In the genomic region with DNA sequence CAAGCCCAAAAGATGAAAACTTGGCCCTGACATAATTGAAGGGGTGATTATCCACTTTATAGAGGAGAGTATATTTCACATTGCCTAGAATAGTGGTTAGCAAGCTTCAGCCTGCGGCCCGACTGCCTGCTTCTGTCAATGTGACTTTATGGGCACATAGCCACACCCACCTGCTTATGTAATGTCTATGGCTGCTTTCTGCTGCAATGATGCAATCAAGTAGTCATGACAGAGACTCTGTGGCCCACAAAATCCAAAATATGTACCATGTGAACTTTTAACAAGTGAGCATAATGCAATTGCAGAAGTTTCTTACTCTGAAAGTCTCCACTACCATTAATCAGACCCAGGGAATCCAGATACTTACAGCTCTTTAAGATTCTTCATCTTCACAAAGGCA, we compare ENCODE assay signal across 8 cellular contexts.
DNase-seq lines count a peak whose midpoint lies in the region; ATAC-seq and TF ChIP-seq lines count a peak whose summit lies in the region.

No MANE protein-coding gene starts in this region.

- no peak for DNase-seq in left ventricle myocardium superior
- DNase-seq in Right ventricle myocardium inferior (ENCODE audit: missing footprints), result no peak
- peak in 1 of 2 donors; percentile 39 for DNase-seq in left colon
- DNase-seq in vagina (ENCODE audit: extremely low spot score in 2 of 2), result no peak
- no peak for DNase-seq in activated effector memory CD4-positive, alpha-beta T cell treated with anti-CD3 and anti-CD28 coated beads, Interleukin-2, amount 50 U/mL, for 16 hours
- no peak for DNase-seq in effector CD8-positive, alpha-beta T cell (lab: John Stamatoyannopoulos, UW)
- no peak for DNase-seq in type B pancreatic cell (ENCODE audit: extremely low spot score, unreplicated experiment)

- intact Hi-C loops in left ventricle myocardium superior (cut with micrococcal nuclease) (no loop called here), Right ventricle myocardium inferior (cut with DNase I) (no loop called here), left colon (cut with DNase I, micrococcal nuclease) (no loop called here), vagina (cut with DNase I) (no loop called here)

- H3K27ac Mint-ChIP-seq in activated T-helper 17 cell treated with anti-CD3 and anti-CD28 coated beads, Interleukin-2, amount 50 U/mL, for 72 hours, result peak overlapping the region; percentile 87
- H3K27ac Mint-ChIP-seq in type B pancreatic cell, result no peak overlapping the region

- H3K27ac ChIP-seq in vagina, result peak overlapping the region; percentile 60

- H3K36me3 Mint-ChIP-seq in activated T-helper 17 cell treated with anti-CD3 and anti-CD28 coated beads, Interleukin-2, amount 50 U/mL, for 72 hours (ENCODE audit: low read depth), result peaks cover 89% of the 10 kb centered on the region
- peaks cover 30% of the 10 kb centered on the region for H3K36me3 Mint-ChIP-seq in type B pancreatic cell

- no peak for TF ChIP-seq CTCF in vagina (IDR thresholded peaks at IDR 0.05)
- no peak for TF ChIP-seq CTCF in type B pancreatic cell (conservative IDR thresholded peaks at IDR 0.05)

- H3K9me3 Mint-ChIP-seq in activated T-helper 17 cell treated with anti-CD3 and anti-CD28 coated beads, Interleukin-2, amount 50 U/mL, for 72 hours, result no peaks in the 10 kb centered on the region
- no peaks in the 10 kb centered on the region for H3K9me3 Mint-ChIP-seq in type B pancreatic cell

- no peak overlapping the region for H3K4me3 ChIP-seq in vagina

- no peaks in the 10 kb centered on the region for H3K36me3 ChIP-seq in vagina

- no peaks in the 10 kb centered on the region for H3K9me3 ChIP-seq in vagina

- ATAC-seq in left ventricle myocardium superior (peak; percentile 28), Right ventricle myocardium inferior (no peak), left colon (peak; percentile 70)
- no peak for ATAC-seq in activated T-helper 17 cell treated with anti-CD3 and anti-CD28 coated beads, Interleukin-2, amount 50 U/mL, for 72 hours (replicated peaks)

- H3K27me3 Mint-ChIP-seq in activated T-helper 17 cell treated with anti-CD3 and anti-CD28 coated beads, Interleukin-2, amount 50 U/mL, for 72 hours, result no peaks in the 10 kb centered on the region
- no peaks in the 10 kb centered on the region for H3K27me3 Mint-ChIP-seq in type B pancreatic cell

- H3K4me1 Mint-ChIP-seq in activated T-helper 17 cell treated with anti-CD3 and anti-CD28 coated beads, Interleukin-2, amount 50 U/mL, for 72 hours, result peaks cover 27% of the 10 kb centered on the region
- peaks cover 52% of the 10 kb centered on the region for H3K4me1 Mint-ChIP-seq in type B pancreatic cell (ENCODE audit: unreplicated experiment)

- TF ChIP-seq POLR2A in vagina (IDR thresholded peaks at IDR 0.05), result no peak

- H3K4me1 ChIP-seq in vagina, result peaks cover 52% of the 10 kb centered on the region

- no peak overlapping the region for H3K4me3 Mint-ChIP-seq in activated T-helper 17 cell treated with anti-CD3 and anti-CD28 coated beads, Interleukin-2, amount 50 U/mL, for 72 hours
- no peak overlapping the region for H3K4me3 Mint-ChIP-seq in type B pancreatic cell

- no peaks in the 10 kb centered on the region for H3K27me3 ChIP-seq in vagina

Comparison
In these comparisons a context has a peak if more than half of its experiments do, and no peak if none do; other contexts are left out.
1. ATAC-seq: peak in left ventricle myocardium superior (single experiment) and left colon (single experiment); none in Right ventricle myocardium inferior (single experiment) and activated T-helper 17 cell treated with anti-CD3 and anti-CD28 coated beads, Interleukin-2, amount 50 U/mL, for 72 hours (single experiment).